Comparison of ENCODE assay signal across 3 cellular contexts in genomic region chr5:138834853-138835252, GRCh38. TPM values are rescaled to one million over a fixed set of nuclear protein-coding genes. Genes with fewer than 3 reads are reported as not detected.
"Had no signal": no experiment of that assay in that cellular context is flagged by ENCODE, and none has a peak within 500 bp of the region (broad histone marks: within the 10 kb centered on the region; RNA-seq: fewer than 3 reads in every experiment).

No MANE protein-coding gene starts in this region.

RNA-seq across cellular contexts. Expression of gene LRRTM2, which starts 40.3 kb away (rescaled TPM):
- total RNA-seq: osteocyte, right atrium auricular region had no signal
- polyA plus RNA-seq: immature natural killer cell had no signal
